ENCODE assay signal across 17 cellular contexts in genomic region chr20:37882961-37883712, GRCh38. TPM values are rescaled to one million over a fixed set of nuclear protein-coding genes. Genes with fewer than 3 reads are reported as not detected.
A peak's percentile ranks its signal among the peaks of the same experiment; 100 is the strongest.
DNase-seq lines count a peak whose midpoint lies in the region; TF ChIP-seq lines count a peak whose summit lies in the region.
"Had no signal": no experiment of that assay in that cellular context is flagged by ENCODE, and none has a peak within 500 bp of the region (broad histone marks: within the 10 kb centered on the region; RNA-seq: fewer than 3 reads in every experiment).

No MANE protein-coding gene starts in this region.

- H3K4me3 Mint-ChIP-seq in glutamatergic neuron (ENCODE audit: unreplicated experiment) = no peak overlapping the region
- H3K4me3 Mint-ChIP-seq: CD4-positive, CD25-positive, alpha-beta regulatory T cell had no signal

- in situ Hi-C loops in KBM-7 (cut with MboI; ENCODE audit: low pct_unique_long_range_greater_than_20kb, low sequenced_read_pairs) = no loop called here

- peak; percentile 72 for DNase-seq in COR-L47 (lab: John Stamatoyannopoulos, UW)
- peak; percentile 84 for DNase-seq in DMS153 treated with DMSO at 0.1 percent for 48 hours (lab: John Stamatoyannopoulos, UW; ENCODE audit: unreplicated experiment)
- DNase-seq in NCI-H2171 (lab: John Stamatoyannopoulos, UW) = peak; percentile 72
- no peak for DNase-seq in glutamatergic neuron
- no peak for DNase-seq in NCI-H128 (lab: John Stamatoyannopoulos, UW; ENCODE audit: unreplicated experiment)
- no peak for DNase-seq in globus pallidus (ENCODE audit: low spot score)
- DNase-seq in KBM-7 = no peak
- DNase-seq: Calu3; CD4-positive, CD25-positive, alpha-beta regulatory T cell; DMS79; HCEC 1CT; MV-4-11; NCI-H187 treated with DMSO at 0.1 percent for 48 hours; NCI-H446 treated with DMSO at 0.1 percent for 48 hours; NCI-H748 treated with DMSO at 0.1 percent for 48 hours; PC-9; T-helper 2 cell had no signal

- H3K36me3 Mint-ChIP-seq in glutamatergic neuron (ENCODE audit: unreplicated experiment) = no peaks in the 10 kb centered on the region
- H3K36me3 Mint-ChIP-seq: CD4-positive, CD25-positive, alpha-beta regulatory T cell had no signal

- no peak for TF ChIP-seq CTCF in glutamatergic neuron (IDR thresholded peaks at IDR 0.05; ENCODE audit: partially characterized antibody, unreplicated experiment)

- H3K27ac Mint-ChIP-seq in glutamatergic neuron (ENCODE audit: unreplicated experiment) = peak overlapping the region; percentile 5
- H3K27ac Mint-ChIP-seq: CD4-positive, CD25-positive, alpha-beta regulatory T cell had no signal

- H3K27me3 Mint-ChIP-seq in glutamatergic neuron (ENCODE audit: unreplicated experiment) = peaks cover 17% of the 10 kb centered on the region

- H3K9me3 Mint-ChIP-seq in glutamatergic neuron (ENCODE audit: unreplicated experiment) = peaks cover 16% of the 10 kb centered on the region

- H3K4me1 Mint-ChIP-seq in glutamatergic neuron (ENCODE audit: low read depth, unreplicated experiment) = peaks cover 39% of the 10 kb centered on the region
- H3K4me1 Mint-ChIP-seq: CD4-positive, CD25-positive, alpha-beta regulatory T cell had no signal

RNA-seq across cellular contexts. Expression of gene VSTM2L, which starts 19.8 kb away (rescaled TPM):
- total RNA-seq in glutamatergic neuron (ENCODE audit: unreplicated experiment) = 15.9 TPM
- total RNA-seq: CD4-positive, CD25-positive, alpha-beta regulatory T cell had no signal

Comparison
In these comparisons a context has a peak if more than half of its experiments do, and no peak if none do; other contexts are left out.
1. DNase-seq: peak in COR-L47 (single experiment), DMS153 treated with DMSO at 0.1 percent for 48 hours (single experiment) and NCI-H2171 (single experiment); none in glutamatergic neuron (single experiment), NCI-H128 (single experiment), globus pallidus (single experiment) and KBM-7 (single experiment).